18 cellular contexts compared by ENCODE assay signal in genomic region chr6:36284359-36284758, GRCh38. TPM values are rescaled to one million over a fixed set of nuclear protein-coding genes. Genes with fewer than 3 reads are reported as not detected.
DNase-seq lines count a peak whose midpoint lies in the region; TF ChIP-seq lines count a peak whose summit lies in the region.
"Had no signal": no experiment of that assay in that cellular context is flagged by ENCODE, and none has a peak within 500 bp of the region (broad histone marks: within the 10 kb centered on the region; RNA-seq: fewer than 3 reads in every experiment).

No MANE protein-coding gene starts in this region.

- H3K27ac ChIP-seq in HEK293 (ENCODE audit: extremely low read depth, low read depth, low read length) (no peak overlapping the region), temporal lobe (ENCODE audit: low read depth, low read length) (peak overlapping the region; percentile 9)
- H3K27ac ChIP-seq: 22Rv1; A549; BLaER1 treated with 17β-estradiol and CSF1 and Interleukin-3, amounts not matched to agents 10 nM and 100 nM; C4-2B had no signal

- H3K36me3 Mint-ChIP-seq in glutamatergic neuron (ENCODE audit: unreplicated experiment): no peaks in the 10 kb centered on the region
- H3K36me3 Mint-ChIP-seq: CD8-positive, alpha-beta T cell had no signal

- CTCF ChIA-PET in HEK293 (lab: Yijun Ruan, JAX): interaction anchor here (11.4 kb wide), 1 partner anchor 19 kb away, joined by 142 read pairs; no protein-coding TSS in a partner anchor

- TF ChIP-seq CTCF in HEK293 (tag by site-specific recombination; IDR thresholded peaks at IDR 0.05) (no peak), glutamatergic neuron (IDR thresholded peaks at IDR 0.05; ENCODE audit: partially characterized antibody, unreplicated experiment) (no peak)

- H3K4me3 Mint-ChIP-seq in glutamatergic neuron (ENCODE audit: unreplicated experiment): peak overlapping the region; percentile 67
- H3K4me3 Mint-ChIP-seq: B cell; CD4-positive, alpha-beta T cell; CD8-positive, alpha-beta T cell had no signal

- no peak overlapping the region for H3K4me3 ChIP-seq in HEK293 (ENCODE audit: low read depth, low read length)
- H3K4me3 ChIP-seq: A549; BLaER1 treated with 17β-estradiol and CSF1 and Interleukin-3, amounts not matched to agents 10 nM and 100 nM; GM12878 had no signal

- POLR2A ChIA-PET in HEK293 (lab: Yijun Ruan, JAX): interaction anchor here (0.6 kb wide), 1 partner anchor 44 kb away, joined by 3 read pairs; no protein-coding TSS in a partner anchor

- H3K27ac Mint-ChIP-seq in glutamatergic neuron (ENCODE audit: unreplicated experiment): no peak overlapping the region
- H3K27ac Mint-ChIP-seq: B cell; CD4-positive, alpha-beta T cell; CD8-positive, alpha-beta T cell had no signal

- DNase-seq in glutamatergic neuron: no peak
- no peak for DNase-seq in NCI-H345 (lab: John Stamatoyannopoulos, UW)
- DNase-seq in erythroblast (lab: John Stamatoyannopoulos, UW): no peak
- DNase-seq: AML-193; Caco-2; Calu3; CD4-positive, alpha-beta T cell; CD8-positive, alpha-beta T cell; DMS79 treated with DMSO at 0.1 percent for 48 hours had no signal

- H3K27me3 Mint-ChIP-seq in glutamatergic neuron (ENCODE audit: unreplicated experiment): peaks cover 4% of the 10 kb centered on the region

- peaks cover 2% of the 10 kb centered on the region for H3K9me3 Mint-ChIP-seq in glutamatergic neuron (ENCODE audit: unreplicated experiment)
- H3K9me3 Mint-ChIP-seq: CD4-positive, alpha-beta T cell; CD8-positive, alpha-beta T cell had no signal

- peaks cover 9% of the 10 kb centered on the region for H3K4me1 Mint-ChIP-seq in glutamatergic neuron (ENCODE audit: low read depth, unreplicated experiment)

- peaks cover 8% of the 10 kb centered on the region for H3K4me1 ChIP-seq in HEK293 (ENCODE audit: control insufficient read depth, insufficient read depth, low read length)
- H3K4me1 ChIP-seq: Caco-2 had no signal

- no peaks in the 10 kb centered on the region for H3K9me3 ChIP-seq in HEK293 (ENCODE audit: control insufficient read depth, insufficient read depth, low read depth, low read length)
- H3K9me3 ChIP-seq: A549, Caco-2 had no signal

- no peaks in the 10 kb centered on the region for H3K36me3 ChIP-seq in HEK293 (ENCODE audit: control insufficient read depth in 2 of 2, insufficient read depth in 1 of 2, low read length in 2 of 2)
- H3K36me3 ChIP-seq: BLaER1 treated with 17β-estradiol and CSF1 and Interleukin-3, amounts not matched to agents 10 nM and 100 nM had no signal

- TF ChIP-seq POLR2A in erythroblast (IDR thresholded peaks at IDR 0.05; ENCODE audit: low read length): no peak

TF ChIP-seq in HEK293, 187 proteins besides CTCF, POLR2A, EP300 and RAD21:
- TF ChIP-seq ZNF544 (tag by site-specific recombination; IDR thresholded peaks at IDR 0.05) (no peak), ZNF366 (tag by site-specific recombination; conservative IDR thresholded peaks at IDR 0.05) (peak; percentile 91)

RNA-seq across cellular contexts. Expression of gene PNPLA1, which starts 14.5 kb away (rescaled TPM):
- total RNA-seq in glutamatergic neuron (ENCODE audit: unreplicated experiment) (not detected), temporal lobe (0.25 TPM)
- total RNA-seq: A172, GM12878 had no signal

RNA-seq across cellular contexts. Expression of gene BNIP5, which starts 52.3 kb away (rescaled TPM):
- total RNA-seq in glutamatergic neuron (ENCODE audit: unreplicated experiment) (not detected), temporal lobe (0.25 TPM)
- total RNA-seq: A172; CD4-positive, alpha-beta T cell; CD8-positive, alpha-beta T cell had no signal
